Comparison of ENCODE assay signal across 10 cellular contexts in genomic region chr22:45548991-45549736, GRCh38. TPM values are rescaled to one million over a fixed set of nuclear protein-coding genes. Genes with fewer than 3 reads are reported as not detected.
DNase-seq lines count a peak whose midpoint lies in the region; ATAC-seq and TF ChIP-seq lines count a peak whose summit lies in the region.
"Had no signal": no experiment of that assay in that cellular context is flagged by ENCODE, and none has a peak within 500 bp of the region (broad histone marks: within the 10 kb centered on the region; RNA-seq: fewer than 3 reads in every experiment).

No MANE protein-coding gene starts in this region.

- peak; percentile 29 for TF ChIP-seq CTCF in SK-N-SH (IDR thresholded peaks at IDR 0.05)
- no peak for TF ChIP-seq CTCF in body of pancreas (IDR thresholded peaks at IDR 0.05)
- TF ChIP-seq CTCF in lower leg skin (IDR thresholded peaks at IDR 0.05): no peak
- peak; percentile 36 to 47 (median 42) for TF ChIP-seq CTCF in uterus (IDR thresholded peaks at IDR 0.05)

- no peaks in the 10 kb centered on the region for H4K20me1 ChIP-seq in SK-N-SH (ENCODE audit: insufficient read depth)

- POLR2A ChIA-PET in SK-N-SH (lab: Yijun Ruan, JAX): no interaction called here

- no peaks in the 10 kb centered on the region for H3K9me3 ChIP-seq in SK-N-SH
- no peaks in the 10 kb centered on the region for H3K9me3 ChIP-seq in body of pancreas
- no peaks in the 10 kb centered on the region for H3K9me3 ChIP-seq in uterus

- WGBS in SK-N-SH (ENCODE audit: low lambda C conversion rate): 74% methylated on average over 7 of the region's 17 CpGs
- WGBS in body of pancreas, 2 donors: 51 to 60% methylated on average over 12 to 16 of the region's 17 CpGs
- 31 to 33% methylated on average over 14 to 17 of the region's 17 CpGs for WGBS in lower leg skin, 2 donors

- TF ChIP-seq EP300 in SK-N-SH (IDR thresholded peaks at IDR 0.05; ENCODE audit: borderline replicate concordance in 1 of 2, low read depth in 1 of 2, low read length in 1 of 2): no peak

- H2AFZ ChIP-seq in SK-N-SH (ENCODE audit: low read depth): no peak overlapping the region

- H3K9me2 ChIP-seq in SK-N-SH: no peaks in the 10 kb centered on the region

- H3K79me2 ChIP-seq in SK-N-SH (ENCODE audit: insufficient read depth): no peaks in the 10 kb centered on the region

- CTCF ChIA-PET in SK-N-SH (lab: Yijun Ruan, JAX): interaction anchor here (1.0 to 7.6 kb wide), 5 partner anchors 17 to 108 kb away, joined by 3 to 108 read pairs (median 3); no protein-coding TSS in a partner anchor

- H3K36me3 ChIP-seq in SK-N-SH (replicated peaks in 1 of 2; ENCODE audit: control insufficient read depth in 1 of 2, insufficient read depth in 2 of 2, low read length in 1 of 2): peaks cover 0 to 35% of the 10 kb centered on the region in 2 experiments
- H3K36me3 ChIP-seq in body of pancreas (replicated peaks in 1 of 2; ENCODE audit: insufficient read depth in 1 of 2, low read depth in 2 of 2): no peaks in the 10 kb centered on the region
- H3K36me3 ChIP-seq in uterus: no peaks in the 10 kb centered on the region

- peaks cover 9% of the 10 kb centered on the region for H3F3A ChIP-seq in SK-N-SH (replicated peaks; ENCODE audit: insufficient read depth)

- H3K27me3 ChIP-seq in SK-N-SH (ENCODE audit: insufficient read depth) (no peaks in the 10 kb centered on the region), body of pancreas (no peaks in the 10 kb centered on the region), uterus (no peaks in the 10 kb centered on the region)

- DNase-seq in SK-N-SH (no peak), body of pancreas (peak in 3 of 4 donors; percentile 26 to 43 (median 32)), lower leg skin (ENCODE audit: low spot score in 2 of 2) (peak; percentile 82 to 93), uterus (peak; percentile 78 to 88), activated T-cell treated with anti-CD3 and anti-CD28 coated beads for 4 hours (no peak), retina (no peak)
- DNase-seq: SHP77 had no signal

- ATAC-seq in SK-N-SH treated with all-trans-retinoic acid at 6 μM for 48 hours (no peak), body of pancreas (no peak), GM19463 (IDR thresholded peaks at IDR 0.05; ENCODE audit: unreplicated experiment) (no peak)

- H3K4me2 ChIP-seq in SK-N-SH: no peak overlapping the region
- H3K4me2 ChIP-seq: BLaER1 treated with 17β-estradiol and CSF1 and Interleukin-3, amounts not matched to agents 10 nM and 100 nM had no signal

- no peak overlapping the region for H3K4me3 ChIP-seq in SK-N-SH (ENCODE audit: low read depth in 2 of 2, low read length in 1 of 2)
- no peak overlapping the region for H3K4me3 ChIP-seq in body of pancreas
- no peak overlapping the region for H3K4me3 ChIP-seq in lower leg skin (ENCODE audit: low read depth, poor library complexity, severe bottlenecking)
- no peak overlapping the region for H3K4me3 ChIP-seq in uterus
- H3K4me3 ChIP-seq: BLaER1 treated with 17β-estradiol and CSF1 and Interleukin-3, amounts not matched to agents 10 nM and 100 nM had no signal

- TF ChIP-seq RAD21 in SK-N-SH (IDR thresholded peaks at IDR 0.05; ENCODE audit: low read length): no peak

- no peak overlapping the region for H3K9ac ChIP-seq in SK-N-SH
- H3K9ac ChIP-seq: BLaER1 treated with 17β-estradiol and CSF1 and Interleukin-3, amounts not matched to agents 10 nM and 100 nM had no signal

- H3K27ac ChIP-seq in SK-N-SH (ENCODE audit: low read depth in 2 of 2, low read length in 1 of 2): no peak overlapping the region; a peak in 1 of 4 replicates
- peak overlapping the region in 1 of 4 donors; percentile 9 for H3K27ac ChIP-seq in body of pancreas
- H3K27ac ChIP-seq in uterus: peak overlapping the region; percentile 88 to 94
- H3K27ac ChIP-seq: BLaER1 treated with 17β-estradiol and CSF1 and Interleukin-3, amounts not matched to agents 10 nM and 100 nM had no signal

- no peak for TF ChIP-seq POLR2A in body of pancreas (IDR thresholded peaks at IDR 0.05)
- TF ChIP-seq POLR2A in lower leg skin (IDR thresholded peaks at IDR 0.05): no peak
- peak in 1 of 2 donors; percentile 25 for TF ChIP-seq POLR2A in uterus (IDR thresholded peaks at IDR 0.05)

- H3K4me1 ChIP-seq in SK-N-SH (ENCODE audit: control insufficient read depth in 1 of 2, insufficient read depth in 2 of 2, low read depth in 1 of 2, low read length in 1 of 2) (peaks cover 0 to 18% of the 10 kb centered on the region in 2 experiments; a peak in 1 of 4 replicates), body of pancreas (peaks cover 14% of the 10 kb centered on the region), uterus (peaks cover 9 to 24% of the 10 kb centered on the region in 2 donors)

- intact Hi-C loops in body of pancreas (cut with DNase I): no loop called here
- intact Hi-C loops in lower leg skin (cut with DNase I; ENCODE audit: low total_unique reads): no loop called here
- intact Hi-C loops in uterus (cut with DNase I; ENCODE audit: low total_unique reads): no loop called here

TF ChIP-seq in SK-N-SH, 30 proteins besides CTCF, POLR2A, EP300 and RAD21:
- no peak for TF ChIP-seq USF1 (IDR thresholded peaks at IDR 0.05; ENCODE audit: borderline replicate concordance, low read depth)
- no peak for TF ChIP-seq FOXM1 (IDR thresholded peaks at IDR 0.05; ENCODE audit: low read depth)
- TF ChIP-seq NFIC (IDR thresholded peaks at IDR 0.05; ENCODE audit: borderline replicate concordance): no peak
- TF ChIP-seq RCOR1 (IDR thresholded peaks at IDR 0.05; ENCODE audit: low read length): no peak
- TF ChIP-seq MXI1 (IDR thresholded peaks at IDR 0.05; ENCODE audit: low read depth, low read length): no peak
- no peak for TF ChIP-seq TEAD4 (IDR thresholded peaks at IDR 0.05; ENCODE audit: borderline replicate concordance, insufficient read depth)
- TF ChIP-seq TCF12 (IDR thresholded peaks at IDR 0.05): no peak
- TF ChIP-seq YY1 (IDR thresholded peaks at IDR 0.05; ENCODE audit: low read depth): no peak
- no peak for TF ChIP-seq CHD2 (IDR thresholded peaks at IDR 0.05; ENCODE audit: low read length, partially characterized antibody)
- no peak for TF ChIP-seq TAF1 (IDR thresholded peaks at IDR 0.05; ENCODE audit: borderline replicate concordance, low read depth, low read length)

TF ChIP-seq in SK-N-SH treated with all-trans-retinoic acid at 6 μM for 48 hours, 23 proteins besides CTCF, POLR2A, EP300 and RAD21 (continues in another document):
- no peak for TF ChIP-seq OSR1 (CRISPR knock-in tag; IDR thresholded peaks at IDR 0.05)
- TF ChIP-seq SNAI2 (CRISPR knock-in tag; IDR thresholded peaks at IDR 0.05): no peak
- TF ChIP-seq ZNF70 (CRISPR knock-in tag; IDR thresholded peaks at IDR 0.05): no peak
- no peak for TF ChIP-seq RARB (CRISPR knock-in tag; IDR thresholded peaks at IDR 0.05)
- no peak for TF ChIP-seq TCF4 (CRISPR knock-in tag; IDR thresholded peaks at IDR 0.05; ENCODE audit: borderline replicate concordance)
- no peak for TF ChIP-seq TSHZ2 (CRISPR knock-in tag; IDR thresholded peaks at IDR 0.05)
- TF ChIP-seq ZNF565 (CRISPR knock-in tag; conservative IDR thresholded peaks at IDR 0.05; ENCODE audit: low read depth): no peak
- TF ChIP-seq TOX (CRISPR knock-in tag; IDR thresholded peaks at IDR 0.05; ENCODE audit: borderline replicate concordance): no peak
- TF ChIP-seq ZC3H10 (CRISPR knock-in tag; IDR thresholded peaks at IDR 0.05): no peak
- TF ChIP-seq, protein P1, sequence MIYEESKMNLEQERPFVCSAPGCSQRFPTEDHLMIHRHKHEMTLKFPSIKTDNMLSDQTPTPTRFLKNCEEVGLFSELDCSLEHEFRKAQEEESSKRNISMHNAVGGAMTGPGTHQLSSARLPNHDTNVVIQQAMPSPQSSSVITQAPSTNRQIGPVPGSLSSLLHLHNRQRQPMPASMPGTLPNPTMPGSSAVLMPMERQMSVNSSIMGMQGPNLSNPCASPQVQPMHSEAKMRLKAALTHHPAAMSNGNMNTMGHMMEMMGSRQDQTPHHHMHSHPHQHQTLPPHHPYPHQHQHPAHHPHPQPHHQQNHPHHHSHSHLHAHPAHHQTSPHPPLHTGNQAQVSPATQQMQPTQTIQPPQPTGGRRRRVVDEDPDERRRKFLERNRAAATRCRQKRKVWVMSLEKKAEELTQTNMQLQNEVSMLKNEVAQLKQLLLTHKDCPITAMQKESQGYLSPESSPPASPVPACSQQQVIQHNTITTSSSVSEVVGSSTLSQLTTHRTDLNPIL (CRISPR knock-in tag; IDR thresholded peaks at IDR 0.05; ENCODE audit: low read depth): no peak
- TF ChIP-seq BACH2 (CRISPR knock-in tag; IDR thresholded peaks at IDR 0.05; ENCODE audit: borderline replicate concordance): no peak
- TF ChIP-seq ISL1 (CRISPR knock-in tag; IDR thresholded peaks at IDR 0.05): no peak
- no peak for TF ChIP-seq ZFP3 (CRISPR knock-in tag; IDR thresholded peaks at IDR 0.05)

RNA-seq across cellular contexts. Expression of gene FBLN1, which starts 46.5 kb away (rescaled TPM):
- polyA plus RNA-seq in SK-N-SH (2012; rRNA removed): 94.8 and 147 TPM in 2 replicates
- polyA plus RNA-seq in SK-N-SH (2012; cell fraction: cytosol; rRNA removed): 68.7 and 110 TPM in 2 replicates
- 83.2 and 89.7 TPM in 2 replicates for polyA plus RNA-seq in SK-N-SH (2012; cell fraction: nucleus; rRNA removed)
- total RNA-seq in body of pancreas: 100 to 1,000 TPM in 1 of 2 donors, 10 to 100 TPM in 1; 97.0 to 119 TPM
- total RNA-seq in lower leg skin: 100 to 1,000 TPM; 114 to 414 (median 163) TPM
- total RNA-seq in uterus: 100 to 1,000 TPM; 388 to 644 (median 479) TPM

Comparison
In these comparisons a context has a peak if more than half of its experiments do, and no peak if none do; other contexts are left out.
1. DNase-seq: peak in body of pancreas (3 of 4), lower leg skin (2 of 2) and uterus (2 of 2); none in SK-N-SH (single experiment), activated T-cell treated with anti-CD3 and anti-CD28 coated beads for 4 hours (single experiment) and retina (single experiment).
2. H3K27ac ChIP-seq: peak in uterus (2 of 2); none in SK-N-SH (0 of 2).
3. CTCF ChIP-seq: peak in SK-N-SH (single experiment) and uterus (4 of 4); none in body of pancreas (0 of 7) and lower leg skin (0 of 3).